Comparison of ENCODE assay signal across 8 cellular contexts in genomic region chr22:19085233-19086043, GRCh38. TPM values are rescaled to one million over a fixed set of nuclear protein-coding genes. Genes with fewer than 3 reads are reported as not detected.
DNase-seq lines count a peak whose midpoint lies in the region; ATAC-seq lines count a peak whose summit lies in the region.

No MANE protein-coding gene starts in this region.

- H3K9ac ChIP-seq in adipocyte (ENCODE audit: low read length): no peak overlapping the region

- no peak for ATAC-seq in stimulated activated naive CD8-positive, alpha-beta T cell treated with anti-CD3 and anti-CD28 coated beads, Interleukin-15, Interleukin-2, amounts not matched to agents 100 U/mL and 50 U/mL, for 24 hours
- ATAC-seq in naive thymus-derived CD8-positive, alpha-beta T cell: no peak
- ATAC-seq in GM18873 (IDR thresholded peaks at IDR 0.05; ENCODE audit: low FRiP score, unreplicated experiment): no peak

- POLR2A ChIA-PET in naive thymus-derived CD8-positive, alpha-beta T cell (lab: Charles Lee): no interaction called here

- peaks cover 21% of the 10 kb centered on the region for H3K4me1 ChIP-seq in adipocyte (ENCODE audit: control insufficient read depth, insufficient read depth, low read length)

- no peak for DNase-seq in stimulated activated naive CD8-positive, alpha-beta T cell treated with anti-CD3 and anti-CD28 coated beads, Interleukin-15, Interleukin-2, amounts not matched to agents 100 U/mL and 50 U/mL, for 24 hours
- DNase-seq in LHCN-M2 (ENCODE audit: low read depth): peak; percentile 75
- peak; percentile 55 for DNase-seq in adipocyte (ENCODE audit: low read depth)
- no peak for DNase-seq in immature natural killer cell
- no peak for DNase-seq in naive thymus-derived CD8-positive, alpha-beta T cell
- no peak for DNase-seq in NCI-H2081 treated with DMSO at 0.1 percent for 48 hours (lab: John Stamatoyannopoulos, UW)

- peaks cover 28% of the 10 kb centered on the region for H3K36me3 ChIP-seq in adipocyte (ENCODE audit: control insufficient read depth, insufficient read depth, low read length, severe bottlenecking)

- no peaks in the 10 kb centered on the region for H3K9me3 ChIP-seq in adipocyte (ENCODE audit: control insufficient read depth, low read length)

- H3K4me3 Mint-ChIP-seq in stimulated activated naive CD8-positive, alpha-beta T cell treated with anti-CD3 and anti-CD28 coated beads, Interleukin-15, Interleukin-2, amounts not matched to agents 100 ng/mL and 50 ng/mL, for 24 hours: no peak overlapping the region
- H3K4me3 Mint-ChIP-seq in immature natural killer cell: peak overlapping the region in 2 of 5 donors; percentile 9 to 36
- peak overlapping the region in 1 of 10 donors; percentile 8 for H3K4me3 Mint-ChIP-seq in naive thymus-derived CD8-positive, alpha-beta T cell

- no peaks in the 10 kb centered on the region for H3K27me3 ChIP-seq in adipocyte (replicated peaks; ENCODE audit: control insufficient read depth, insufficient read depth, low read length)

- no peak overlapping the region for H3K4me3 ChIP-seq in adipocyte (ENCODE audit: low read length)

- H3K27me3 Mint-ChIP-seq in stimulated activated naive CD8-positive, alpha-beta T cell treated with anti-CD3 and anti-CD28 coated beads, Interleukin-15, Interleukin-2, amounts not matched to agents 100 ng/mL and 50 ng/mL, for 24 hours: no peaks in the 10 kb centered on the region
- H3K27me3 Mint-ChIP-seq in immature natural killer cell (ENCODE audit: low read depth in 3 of 3): peaks cover 0 to 3% (median 0%) of the 10 kb centered on the region in 3 donors
- no peaks in the 10 kb centered on the region for H3K27me3 Mint-ChIP-seq in naive thymus-derived CD8-positive, alpha-beta T cell

- peaks cover 22% of the 10 kb centered on the region for H3K4me1 Mint-ChIP-seq in stimulated activated naive CD8-positive, alpha-beta T cell treated with anti-CD3 and anti-CD28 coated beads, Interleukin-15, Interleukin-2, amounts not matched to agents 100 ng/mL and 50 ng/mL, for 24 hours (ENCODE audit: low read depth)
- peaks cover 21 to 34% of the 10 kb centered on the region in 2 donors for H3K4me1 Mint-ChIP-seq in immature natural killer cell
- peaks cover 14 to 47% (median 41%) of the 10 kb centered on the region in 4 donors for H3K4me1 Mint-ChIP-seq in naive thymus-derived CD8-positive, alpha-beta T cell

- H3K9me3 Mint-ChIP-seq in stimulated activated naive CD8-positive, alpha-beta T cell treated with anti-CD3 and anti-CD28 coated beads, Interleukin-15, Interleukin-2, amounts not matched to agents 100 ng/mL and 50 ng/mL, for 24 hours: no peaks in the 10 kb centered on the region
- H3K9me3 Mint-ChIP-seq in immature natural killer cell: no peaks in the 10 kb centered on the region
- H3K9me3 Mint-ChIP-seq in naive thymus-derived CD8-positive, alpha-beta T cell: no peaks in the 10 kb centered on the region

- H3K36me3 Mint-ChIP-seq in stimulated activated naive CD8-positive, alpha-beta T cell treated with anti-CD3 and anti-CD28 coated beads, Interleukin-15, Interleukin-2, amounts not matched to agents 100 ng/mL and 50 ng/mL, for 24 hours (ENCODE audit: low read depth): peaks cover 41% of the 10 kb centered on the region
- peaks cover 8 to 21% (median 18%) of the 10 kb centered on the region in 3 donors for H3K36me3 Mint-ChIP-seq in immature natural killer cell
- peaks cover 0 to 67% (median 10%) of the 10 kb centered on the region in 3 donors for H3K36me3 Mint-ChIP-seq in naive thymus-derived CD8-positive, alpha-beta T cell

- H3K27ac Mint-ChIP-seq in stimulated activated naive CD8-positive, alpha-beta T cell treated with anti-CD3 and anti-CD28 coated beads, Interleukin-15, Interleukin-2, amounts not matched to agents 100 ng/mL and 50 ng/mL, for 24 hours: peak overlapping the region; percentile 31
- peak overlapping the region; percentile 1 to 83 (median 36) for H3K27ac Mint-ChIP-seq in immature natural killer cell
- peak overlapping the region in 5 of 10 donors; percentile 30 to 90 (median 82) for H3K27ac Mint-ChIP-seq in naive thymus-derived CD8-positive, alpha-beta T cell

RNA-seq across cellular contexts. Expression of gene DGCR2, which starts 36.8 kb away (rescaled TPM):
- 28.5 and 35.0 TPM in 2 replicates for total RNA-seq in LHCN-M2 (2014; rRNA removed)
- polyA plus RNA-seq in LHCN-M2 (2012): 27.9 TPM
- 10 to 100 TPM; 19.4 to 51.7 (median 31.6) TPM for polyA plus RNA-seq in immature natural killer cell
- total RNA-seq in naive thymus-derived CD8-positive, alpha-beta T cell: 10 to 100 TPM; 63.3 to 66.6 TPM
- polyA plus RNA-seq in naive thymus-derived CD8-positive, alpha-beta T cell: 10 to 100 TPM; 29.5 to 61.8 (median 37.8) TPM

RNA-seq across cellular contexts. Expression of gene TSSK2, which starts 45.7 kb away (rescaled TPM):
- not detected in 2 replicates for total RNA-seq in LHCN-M2 (2014; rRNA removed)
- not detected for polyA plus RNA-seq in LHCN-M2 (2012)
- polyA plus RNA-seq in immature natural killer cell: not detected
- total RNA-seq in naive thymus-derived CD8-positive, alpha-beta T cell: not detected
- not detected for polyA plus RNA-seq in naive thymus-derived CD8-positive, alpha-beta T cell

RNA-seq across cellular contexts. Expression of gene ESS2, which starts 59.0 kb away (rescaled TPM):
- total RNA-seq in LHCN-M2 (2014; rRNA removed): 19.1 and 25.4 TPM in 2 replicates
- 16.1 TPM for polyA plus RNA-seq in LHCN-M2 (2012)
- polyA plus RNA-seq in immature natural killer cell: 10 to 100 TPM in 1 of 3 donors, 1 to 10 TPM in 2; 1.6 to 13.2 (median 4.8) TPM
- total RNA-seq in naive thymus-derived CD8-positive, alpha-beta T cell: 10 to 100 TPM; 20.1 to 20.7 TPM
- 10 to 100 TPM in 1 of 3 donors, 1 to 10 TPM in 2; 4.5 to 11.2 (median 6.9) TPM for polyA plus RNA-seq in naive thymus-derived CD8-positive, alpha-beta T cell

Comparison
In these comparisons a context has a peak if more than half of its experiments do, and no peak if none do; other contexts are left out.
1. DNase-seq: peak in LHCN-M2 (single experiment) and adipocyte (single experiment); none in stimulated activated naive CD8-positive, alpha-beta T cell treated with anti-CD3 and anti-CD28 coated beads, Interleukin-15, Interleukin-2, amounts not matched to agents 100 U/mL and 50 U/mL, for 24 hours (single experiment), immature natural killer cell (0 of 3), naive thymus-derived CD8-positive, alpha-beta T cell (0 of 10) and NCI-H2081 treated with DMSO at 0.1 percent for 48 hours (single experiment).